ENCODE assay signal across 15 cellular contexts in genomic region chr14:34583525-34583924, GRCh38. TPM values are rescaled to one million over a fixed set of nuclear protein-coding genes. Genes with fewer than 3 reads are reported as not detected.
DNase-seq lines count a peak whose midpoint lies in the region; FAIRE-seq and TF ChIP-seq lines count a peak whose summit lies in the region.
"Had no signal": no experiment of that assay in that cellular context is flagged by ENCODE, and none has a peak within 500 bp of the region (broad histone marks: within the 10 kb centered on the region; RNA-seq: fewer than 3 reads in every experiment).

No MANE protein-coding gene starts in this region.

- H3K27ac ChIP-seq in HEK293 (ENCODE audit: extremely low read depth, low read depth, low read length), result no peak overlapping the region
- H3K27ac ChIP-seq in sigmoid colon, result no peak overlapping the region
- no peak overlapping the region for H3K27ac ChIP-seq in neural progenitor cell
- H3K27ac ChIP-seq: C4-2B had no signal

- H3K4me1 ChIP-seq in HEK293 (ENCODE audit: control insufficient read depth, insufficient read depth, low read length) (no peaks in the 10 kb centered on the region), sigmoid colon (no peaks in the 10 kb centered on the region), neural progenitor cell (no peaks in the 10 kb centered on the region)
- H3K4me1 ChIP-seq: BE2C had no signal

- POLR2A ChIA-PET in HEK293 (lab: Yijun Ruan, JAX), result no interaction called here

- no peak for TF ChIP-seq CTCF in HEK293 (tag by site-specific recombination; IDR thresholded peaks at IDR 0.05)
- no peak for TF ChIP-seq CTCF in sigmoid colon (IDR thresholded peaks at IDR 0.05)
- TF ChIP-seq CTCF in neural progenitor cell (IDR thresholded peaks at IDR 0.05), result no peak
- no peak for TF ChIP-seq CTCF in progenitor cell of endocrine pancreas (IDR thresholded peaks at IDR 0.05; ENCODE audit: unreplicated experiment)

- H3K4me3 Mint-ChIP-seq in neural progenitor cell (no peak overlapping the region), progenitor cell of endocrine pancreas (ENCODE audit: low read depth) (no peak overlapping the region)
- H3K4me3 Mint-ChIP-seq: CD4-positive, alpha-beta memory T cell had no signal

- H3K36me3 ChIP-seq in HEK293 (ENCODE audit: control insufficient read depth in 2 of 2, insufficient read depth in 1 of 2, low read length in 2 of 2) (peaks cover 51 to 66% of the 10 kb centered on the region in 2 experiments), sigmoid colon (peaks cover 20 to 97% (median 50%) of the 10 kb centered on the region in 4 donors), neural progenitor cell (peaks cover 10% of the 10 kb centered on the region)

- CTCF ChIA-PET in HEK293 (lab: Yijun Ruan, JAX), result no interaction called here

- H3K36me3 Mint-ChIP-seq in neural progenitor cell (peaks cover 27% of the 10 kb centered on the region), progenitor cell of endocrine pancreas (ENCODE audit: insufficient read depth) (peaks cover 27% of the 10 kb centered on the region)

- H3K9me3 ChIP-seq in HEK293 (ENCODE audit: control insufficient read depth, insufficient read depth, low read depth, low read length), result no peaks in the 10 kb centered on the region
- no peaks in the 10 kb centered on the region for H3K9me3 ChIP-seq in sigmoid colon
- H3K9me3 ChIP-seq in neural progenitor cell (ENCODE audit: low read depth), result no peaks in the 10 kb centered on the region
- H3K9me3 ChIP-seq: A549, BE2C had no signal

- H3K27me3 ChIP-seq in sigmoid colon (no peaks in the 10 kb centered on the region), neural progenitor cell (no peaks in the 10 kb centered on the region)
- H3K27me3 ChIP-seq: BE2C had no signal

- no peak overlapping the region for H3K27ac Mint-ChIP-seq in neural progenitor cell
- H3K27ac Mint-ChIP-seq in progenitor cell of endocrine pancreas, result no peak overlapping the region

- no peaks in the 10 kb centered on the region for H3F3A ChIP-seq in neural progenitor cell (ENCODE audit: low read depth)

- DNase-seq in NCI-H69 (lab: John Stamatoyannopoulos, UW) (peak; percentile 86), islet precursor cell (peak; percentile 4), sigmoid colon (peak; percentile 8), H54 (ENCODE audit: insufficient read length, low spot score) (no peak), neural progenitor cell (ENCODE audit: low spot score) (no peak), progenitor cell of endocrine pancreas (ENCODE audit: low spot score, unreplicated experiment) (no peak)
- DNase-seq: BE2C; CD4-positive, alpha-beta memory T cell; DMS53; GF-D8; IMR-90 had no signal

- no peak overlapping the region for H2AFZ ChIP-seq in neural progenitor cell (replicated peaks)

- H3K27me3 Mint-ChIP-seq in neural progenitor cell (ENCODE audit: insufficient read depth, low read depth) (peaks cover 2% of the 10 kb centered on the region), progenitor cell of endocrine pancreas (no peaks in the 10 kb centered on the region)
- H3K27me3 Mint-ChIP-seq: CD4-positive, alpha-beta memory T cell had no signal

- WGBS in sigmoid colon, 2 donors, result 62 to 89% methylated on average over 6 of the region's 6 CpGs

- FAIRE-seq in H54 (lab: Jason Lieb, UNC), result no peak
- FAIRE-seq: A549, D721Med had no signal

- H3K9me3 Mint-ChIP-seq in neural progenitor cell (no peaks in the 10 kb centered on the region), progenitor cell of endocrine pancreas (ENCODE audit: low read depth) (no peaks in the 10 kb centered on the region)
- H3K9me3 Mint-ChIP-seq: CD4-positive, alpha-beta memory T cell had no signal

- H3K4me3 ChIP-seq in HEK293 (ENCODE audit: low read depth, low read length) (no peak overlapping the region), sigmoid colon (no peak overlapping the region), neural progenitor cell (no peak overlapping the region)
- H3K4me3 ChIP-seq: A549 had no signal

- no peak for TF ChIP-seq EP300 in sigmoid colon (IDR thresholded peaks at IDR 0.05)

- no peaks in the 10 kb centered on the region for H3K4me1 Mint-ChIP-seq in neural progenitor cell
- H3K4me1 Mint-ChIP-seq in progenitor cell of endocrine pancreas (ENCODE audit: low read depth), result no peaks in the 10 kb centered on the region

- H3K79me2 ChIP-seq in neural progenitor cell (ENCODE audit: low read depth), result no peaks in the 10 kb centered on the region

- H3K4me2 ChIP-seq in neural progenitor cell, result no peak overlapping the region
- H3K4me2 ChIP-seq: A549 had no signal

- no peak for TF ChIP-seq POLR2A in sigmoid colon (IDR thresholded peaks at IDR 0.05)
- TF ChIP-seq POLR2A in H54 (IDR thresholded peaks at IDR 0.05; ENCODE audit: low read depth, low read length), result no peak

- no peaks in the 10 kb centered on the region for H4K20me1 ChIP-seq in neural progenitor cell (ENCODE audit: low read depth)

- intact Hi-C loops in sigmoid colon (cut with DNase I), result no loop called here

- H3K9ac ChIP-seq in neural progenitor cell, result no peak overlapping the region

TF ChIP-seq in HEK293, 187 proteins besides CTCF, POLR2A, EP300 and RAD21:
- TF ChIP-seq SETDB1 (IDR thresholded peaks at IDR 0.05; ENCODE audit: insufficient read length, low read length) (no peak), PRDM6 (tag by site-specific recombination; IDR thresholded peaks at IDR 0.05) (peak; percentile 88), ZNF26 (tag by site-specific recombination; IDR thresholded peaks at IDR 0.05) (no peak), SP7 (tag by site-specific recombination; IDR thresholded peaks at IDR 0.05) (peak; percentile 34; the same call in 1 of the 2 replicates), ZNF530 (tag by site-specific recombination; IDR thresholded peaks at IDR 0.05; ENCODE audit: low read depth) (no peak), ATF2 (tag by site-specific recombination; IDR thresholded peaks at IDR 0.05; ENCODE audit: low read depth) (peak; percentile 68), ZNF449 (tag by site-specific recombination; IDR thresholded peaks at IDR 0.05) (no peak)

RNA-seq across cellular contexts. Expression of gene EAPP, which starts 44.0 kb away (rescaled TPM):
- total RNA-seq in sigmoid colon (10 to 100 TPM; 25.5 to 44.9 (median 39.2) TPM), neural progenitor cell (ENCODE audit: low replicate concordance) (51.4 and 79.6 TPM in 2 replicates), progenitor cell of endocrine pancreas (36.2 and 39.8 TPM in 2 replicates)
- polyA plus RNA-seq in sigmoid colon, result 100 to 1,000 TPM in 2 of 3 donors, 10 to 100 TPM in 1; 54.4 to 133 (median 114) TPM

RNA-seq across cellular contexts. Expression of gene SNX6, which starts 46.4 kb away (rescaled TPM):
- total RNA-seq in sigmoid colon (100 to 1,000 TPM in 2 of 4 donors, 10 to 100 TPM in 2; 79.0 to 136 (median 108) TPM), neural progenitor cell (ENCODE audit: low replicate concordance) (206 and 365 TPM in 2 replicates), progenitor cell of endocrine pancreas (73.4 and 79.5 TPM in 2 replicates)
- polyA plus RNA-seq in sigmoid colon, result 100 to 1,000 TPM in 1 of 3 donors, 10 to 100 TPM in 2; 69.4 to 105 (median 72.7) TPM

Comparison
In these comparisons a context has a peak if more than half of its experiments do, and no peak if none do; other contexts are left out.
1. DNase-seq: peak in NCI-H69 (single experiment), islet precursor cell (single experiment) and sigmoid colon (single experiment); none in H54 (single experiment), neural progenitor cell (single experiment) and progenitor cell of endocrine pancreas (single experiment).